ENCODE assay signal across 10 cellular contexts in the genomic region with DNA sequence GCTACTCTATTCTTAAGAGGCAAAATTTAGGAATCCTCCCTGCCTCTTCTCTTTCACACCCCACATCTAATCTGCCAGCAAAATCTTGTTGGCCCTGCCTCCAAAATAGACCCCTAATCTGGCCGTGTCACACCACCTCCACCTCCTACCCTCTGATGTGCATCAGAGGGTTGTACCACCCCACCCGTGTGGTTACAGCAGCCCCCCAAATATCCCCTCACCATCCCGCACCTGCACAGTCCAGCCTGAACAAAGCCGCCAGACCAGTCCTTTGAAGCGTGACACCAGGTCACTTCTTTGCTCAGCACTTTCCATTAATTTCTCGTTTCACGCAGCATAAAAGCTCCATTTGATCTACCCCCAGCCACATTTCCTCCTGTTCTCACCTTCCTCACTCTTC. TPM values are rescaled to one million over a fixed set of nuclear protein-coding genes. Genes with fewer than 3 reads are reported as not detected.
A peak's percentile ranks its signal among the peaks of the same experiment; 100 is the strongest.
DNase-seq lines count a peak whose midpoint lies in the region; ATAC-seq and TF ChIP-seq lines count a peak whose summit lies in the region.
"Had no signal": no experiment of that assay in that cellular context is flagged by ENCODE, and none has a peak within 500 bp of the region (broad histone marks: within the 10 kb centered on the region; RNA-seq: fewer than 3 reads in every experiment).

No MANE protein-coding gene starts in this region.

- CTCF ChIA-PET in activated naive CD4-positive, alpha-beta T cell treated with anti-CD3 and anti-CD28 coated beads for 36 hours (lab: Charles Lee), result interaction anchor here (0.6 to 1.6 kb wide), 2 partner anchors 10 to 28 kb away, joined by 3 read pairs; no protein-coding TSS in a partner anchor

- peak overlapping the region; percentile 57 for H3K27ac Mint-ChIP-seq in activated naive CD4-positive, alpha-beta T cell treated with anti-CD3 and anti-CD28 coated beads for 36 hours
- peak overlapping the region; percentile 33 for H3K27ac Mint-ChIP-seq in activated naive CD8-positive, alpha-beta T cell treated with anti-CD3 and anti-CD28 coated beads, Interleukin-2, amount 50 U/mL, for 24 hours

- peaks cover 2% of the 10 kb centered on the region for H3K79me2 ChIP-seq in mesendoderm (ENCODE audit: control insufficient read depth, insufficient read depth, low read length)

- no CpG with 5 or more reads among the region's 7 CpGs for WGBS in mesendoderm (ENCODE audit: extremely low coverage, insufficient coverage, low lambda C conversion rate)

- H3K27me3 ChIP-seq in mesendoderm (ENCODE audit: insufficient read depth, low read length, poor library complexity) (no peaks in the 10 kb centered on the region), BE2C (no peaks in the 10 kb centered on the region)
- H3K27me3 ChIP-seq: ovary had no signal

- no peak overlapping the region for H2BK5ac ChIP-seq in mesendoderm (ENCODE audit: low read length)

- H3K9me3 ChIP-seq in BE2C, result no peaks in the 10 kb centered on the region
- H3K9me3 ChIP-seq: ovary had no signal

- peaks cover 2% of the 10 kb centered on the region for H3K36me3 Mint-ChIP-seq in activated naive CD4-positive, alpha-beta T cell treated with anti-CD3 and anti-CD28 coated beads for 36 hours (ENCODE audit: low read depth)
- H3K36me3 Mint-ChIP-seq in activated naive CD8-positive, alpha-beta T cell treated with anti-CD3 and anti-CD28 coated beads, Interleukin-2, amount 50 U/mL, for 24 hours (ENCODE audit: low read depth), result peaks cover 13% of the 10 kb centered on the region

- H2BK15ac ChIP-seq in mesendoderm (replicated peaks; ENCODE audit: low read depth), result no peak overlapping the region

- H2BK120ac ChIP-seq in mesendoderm (ENCODE audit: low read depth, low read length), result no peak overlapping the region

- TF ChIP-seq CTCF in BE2C (IDR thresholded peaks at IDR 0.05; ENCODE audit: low read depth, low read length), result no peak

- H3K4ac ChIP-seq in mesendoderm (ENCODE audit: low read depth, low read length), result no peak overlapping the region

- ATAC-seq in activated naive CD8-positive, alpha-beta T cell treated with anti-CD3 and anti-CD28 coated beads, Interleukin-2, amount 50 U/mL, for 24 hours, result no peak
- ATAC-seq in HG03439 (IDR thresholded peaks at IDR 0.05; ENCODE audit: unreplicated experiment), result no peak

- no peak overlapping the region for H3K4me2 ChIP-seq in mesendoderm (ENCODE audit: low read length)

- no peak overlapping the region for H4K8ac ChIP-seq in mesendoderm (ENCODE audit: low read depth, low read length)

- H3K27ac ChIP-seq in mesendoderm (ENCODE audit: low read depth, low read length) (no peak overlapping the region), temporal lobe (ENCODE audit: low read depth, low read length) (peak overlapping the region; percentile 79)

- H3K27me3 Mint-ChIP-seq in activated naive CD4-positive, alpha-beta T cell treated with anti-CD3 and anti-CD28 coated beads for 36 hours (ENCODE audit: low read depth), result no peaks in the 10 kb centered on the region
- no peaks in the 10 kb centered on the region for H3K27me3 Mint-ChIP-seq in activated naive CD8-positive, alpha-beta T cell treated with anti-CD3 and anti-CD28 coated beads, Interleukin-2, amount 50 U/mL, for 24 hours

- H3K9me3 Mint-ChIP-seq in activated naive CD4-positive, alpha-beta T cell treated with anti-CD3 and anti-CD28 coated beads for 36 hours, result no peaks in the 10 kb centered on the region
- no peaks in the 10 kb centered on the region for H3K9me3 Mint-ChIP-seq in activated naive CD8-positive, alpha-beta T cell treated with anti-CD3 and anti-CD28 coated beads, Interleukin-2, amount 50 U/mL, for 24 hours

- peaks cover 6% of the 10 kb centered on the region for H3K79me1 ChIP-seq in mesendoderm (ENCODE audit: low read length)

- no peak for DNase-seq in activated naive CD4-positive, alpha-beta T cell treated with anti-CD3 and anti-CD28 coated beads for 36 hours
- DNase-seq in activated naive CD4-positive, alpha-beta T cell (lab: John Stamatoyannopoulos, UW), result no peak
- DNase-seq in activated naive CD8-positive, alpha-beta T cell treated with anti-CD3 and anti-CD28 coated beads, Interleukin-2, amount 50 U/mL, for 24 hours, result no peak
- DNase-seq in mesendoderm (no peak), BE2C (no peak), amniotic stem cell (lab: John Stamatoyannopoulos, UW) (no peak)
- DNase-seq: NCI-H2081 treated with DMSO at 0.1 percent for 48 hours had no signal

- peak overlapping the region; percentile 5 for H2AK5ac ChIP-seq in mesendoderm (ENCODE audit: low read length)

- H3K56ac ChIP-seq in mesendoderm (ENCODE audit: low read length), result peak overlapping the region; percentile 87

- H3K4me1 ChIP-seq in mesendoderm (ENCODE audit: control insufficient read depth, low read depth, low read length), result peaks cover 11% of the 10 kb centered on the region
- H3K4me1 ChIP-seq in BE2C, result peaks cover 2% of the 10 kb centered on the region; the same call in 1 of the 2 replicates

- H3K9ac ChIP-seq in mesendoderm (ENCODE audit: low read length), result no peak overlapping the region

- H3K4me3 Mint-ChIP-seq in activated naive CD4-positive, alpha-beta T cell treated with anti-CD3 and anti-CD28 coated beads for 36 hours, result peak overlapping the region; percentile 57
- H3K4me3 Mint-ChIP-seq in activated naive CD8-positive, alpha-beta T cell treated with anti-CD3 and anti-CD28 coated beads, Interleukin-2, amount 50 U/mL, for 24 hours, result peak overlapping the region; percentile 91

- H3K23ac ChIP-seq in mesendoderm (ENCODE audit: low read length), result no peak overlapping the region

- H3K36me3 ChIP-seq in mesendoderm (ENCODE audit: control insufficient read depth, insufficient read depth, low read length), result no peaks in the 10 kb centered on the region
- no peaks in the 10 kb centered on the region for H3K36me3 ChIP-seq in BE2C
- H3K36me3 ChIP-seq: ovary had no signal

- H3K18ac ChIP-seq in mesendoderm (ENCODE audit: low read length), result no peak overlapping the region

- H3K4me1 Mint-ChIP-seq in activated naive CD4-positive, alpha-beta T cell treated with anti-CD3 and anti-CD28 coated beads for 36 hours (ENCODE audit: low read depth), result peaks cover 45% of the 10 kb centered on the region
- peaks cover 49% of the 10 kb centered on the region for H3K4me1 Mint-ChIP-seq in activated naive CD8-positive, alpha-beta T cell treated with anti-CD3 and anti-CD28 coated beads, Interleukin-2, amount 50 U/mL, for 24 hours

- H3K4me3 ChIP-seq in mesendoderm (ENCODE audit: low read length), result no peak overlapping the region
- H3K4me3 ChIP-seq in BE2C (ENCODE audit: low read depth, low read length), result no peak overlapping the region

- intact Hi-C loops in activated naive CD4-positive, alpha-beta T cell treated with anti-CD3 and anti-CD28 coated beads for 36 hours (cut with micrococcal nuclease), result no loop called here

- H4K5ac ChIP-seq in mesendoderm (ENCODE audit: low read length), result no peak overlapping the region

RNA-seq across cellular contexts. Expression of gene XPNPEP1, which starts 0.8 kb away (rescaled TPM):
- total RNA-seq in activated naive CD4-positive, alpha-beta T cell treated with anti-CD3 and anti-CD28 coated beads for 36 hours, result 10 to 100 TPM; 52.2 to 52.6 TPM
- polyA plus RNA-seq in mesendoderm (2013, experiment 1 of 2), result 25.4 TPM
- 26.0 TPM for polyA plus RNA-seq in mesendoderm (2013, experiment 2 of 2)
- total RNA-seq in temporal lobe, result 55.3 TPM
- 121 TPM for polyA plus RNA-seq in BE2C (2012; ENCODE audit: insufficient read depth, insufficient read length, low read depth)
